Comparison of ENCODE assay signal across 1 cellular context in the genomic region with DNA sequence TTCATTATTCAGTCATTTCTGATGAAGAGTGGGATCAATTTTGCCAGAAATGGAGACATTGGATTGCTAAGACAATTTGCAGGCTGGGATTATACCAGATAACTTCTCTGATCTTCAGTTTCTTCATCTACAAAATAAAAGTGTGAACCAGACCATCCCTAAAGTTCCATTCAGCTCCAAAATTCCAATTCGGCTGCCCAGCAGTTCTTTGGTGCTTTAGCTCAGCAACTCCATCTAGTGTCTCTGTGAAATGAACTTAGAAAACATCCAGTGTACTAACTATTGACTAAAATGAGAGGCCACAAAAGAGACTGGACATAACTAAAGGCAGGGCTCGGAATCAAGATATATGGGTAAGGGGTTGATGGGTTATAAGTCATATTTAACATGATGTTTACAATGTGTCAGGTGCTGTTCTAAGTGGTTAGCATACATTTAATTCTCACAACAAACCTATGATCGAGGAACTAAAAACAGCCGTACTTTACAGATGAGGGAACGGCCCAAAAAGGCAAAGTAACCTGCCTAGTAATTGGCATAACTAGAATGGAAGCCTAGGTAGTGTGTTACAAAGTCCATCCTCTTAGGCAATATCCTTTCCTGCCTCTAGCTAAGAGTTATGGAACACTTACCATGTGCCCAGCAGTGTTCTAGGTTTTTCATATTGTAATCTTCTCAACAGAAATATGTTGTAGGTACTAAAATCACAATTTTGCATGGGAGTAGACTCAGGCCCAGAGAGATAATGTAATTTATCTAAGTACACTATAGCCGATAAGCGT.
A peak's percentile ranks its signal among the peaks of the same experiment; 100 is the strongest.
TF ChIP-seq lines count a peak whose summit lies in the region.

No MANE protein-coding gene starts in this region.

TF ChIP-seq in liver, 16 proteins besides CTCF, POLR2A, EP300 and RAD21 (continued from another document):
- no peak for TF ChIP-seq REST (IDR thresholded peaks at IDR 0.05)
- peak; percentile 52 for TF ChIP-seq MAX (IDR thresholded peaks at IDR 0.05)
- peak in 1 of 2 donors; percentile 55 for TF ChIP-seq GABPA (IDR thresholded peaks at IDR 0.05 in 1 of 2, conservative IDR thresholded peaks at IDR 0.05 in 1 of 2)
- peak; percentile 58 to 65 for TF ChIP-seq RXRA (IDR thresholded peaks at IDR 0.05)
- TF ChIP-seq YY1 (IDR thresholded peaks at IDR 0.05), result peak; percentile 62
- TF ChIP-seq FOXA2 (IDR thresholded peaks at IDR 0.05), result peak; percentile 10
- TF ChIP-seq, protein P1, sequence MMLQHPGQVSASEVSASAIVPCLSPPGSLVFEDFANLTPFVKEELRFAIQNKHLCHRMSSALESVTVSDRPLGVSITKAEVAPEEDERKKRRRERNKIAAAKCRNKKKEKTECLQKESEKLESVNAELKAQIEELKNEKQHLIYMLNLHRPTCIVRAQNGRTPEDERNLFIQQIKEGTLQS (IDR thresholded peaks at IDR 0.05), result no peak
- no peak for TF ChIP-seq JUND (IDR thresholded peaks at IDR 0.05)
- no peak for TF ChIP-seq FOXA1 (IDR thresholded peaks at IDR 0.05)
- peak; percentile 72 for TF ChIP-seq HNF4G (IDR thresholded peaks at IDR 0.05)
- peak; percentile 88 to 90 for TF ChIP-seq HNF4A (conservative IDR thresholded peaks at IDR 0.05)
- TF ChIP-seq NR2F2 (IDR thresholded peaks at IDR 0.05), result no peak
- peak; percentile 70 for TF ChIP-seq SP1 (IDR thresholded peaks at IDR 0.05)
- no peak for TF ChIP-seq EGR1 (IDR thresholded peaks at IDR 0.05; ENCODE audit: low read depth in 2 of 2)
- TF ChIP-seq TAF1 (conservative IDR thresholded peaks at IDR 0.05), result no peak
TF ChIP-seq in liver: peak in this region for 9.
